19 cellular contexts compared by ENCODE assay signal in genomic region chr11:44740967-44741366, GRCh38. TPM values are rescaled to one million over a fixed set of nuclear protein-coding genes. Genes with fewer than 3 reads are reported as not detected.
DNase-seq lines count a peak whose midpoint lies in the region; ATAC-seq and TF ChIP-seq lines count a peak whose summit lies in the region.
"Had no signal": no experiment of that assay in that cellular context is flagged by ENCODE, and none has a peak within 500 bp of the region (broad histone marks: within the 10 kb centered on the region; RNA-seq: fewer than 3 reads in every experiment).

No MANE protein-coding gene starts in this region.

- intact Hi-C loops in cardiac septum (cut with DNase I) (no loop called here), ascending aorta (cut with DNase I) (no loop called here)

- TF ChIP-seq CTCF in GM23338 (conservative IDR thresholded peaks at IDR 0.05; ENCODE audit: low read depth in 2 of 2) (no peak), brain (conservative IDR thresholded peaks at IDR 0.05) (no peak), ascending aorta (IDR thresholded peaks at IDR 0.05) (no peak)

- H3K4me2 ChIP-seq in GM23338: peak overlapping the region; percentile 45
- H3K4me2 ChIP-seq: A549 had no signal

- ATAC-seq in GM23338: peak; percentile 24; the same call in 2 of the 3 replicates
- ATAC-seq: A549 had no signal

- peak overlapping the region; percentile 43; the same call in 1 of the 3 replicates for H3K4me3 Mint-ChIP-seq in GM23338
- H3K4me3 Mint-ChIP-seq in brain: peak overlapping the region in 1 of 5 experiments; percentile 51
- H3K4me3 Mint-ChIP-seq: CD14-positive monocyte had no signal

- no peaks in the 10 kb centered on the region for H4K20me1 ChIP-seq in GM23338 (replicated peaks; ENCODE audit: insufficient read depth)

- H3K9me3 Mint-ChIP-seq in GM23338: no peaks in the 10 kb centered on the region; the same call in 1 of the 3 replicates
- H3K9me3 Mint-ChIP-seq in brain: no peaks in the 10 kb centered on the region
- H3K9me3 Mint-ChIP-seq: CD14-positive monocyte had no signal

- no peaks in the 10 kb centered on the region for H3F3A ChIP-seq in GM23338 (replicated peaks; ENCODE audit: low read depth)

- H3K9ac ChIP-seq in iPS-20b (ENCODE audit: low read depth, low read length): no peak overlapping the region
- H3K9ac ChIP-seq: GM23248 had no signal

- no peaks in the 10 kb centered on the region; the same call in 1 of the 2 replicates for H3K79me2 ChIP-seq in GM23338 (replicated peaks; ENCODE audit: insufficient read depth)

- peaks cover 67% of the 10 kb centered on the region for H3K4me1 ChIP-seq in GM23338 (ENCODE audit: insufficient read depth)
- H3K4me1 ChIP-seq in iPS-20b (ENCODE audit: insufficient read depth, low read length): peaks cover 29% of the 10 kb centered on the region; the same call in 1 of the 2 replicates
- no peaks in the 10 kb centered on the region for H3K4me1 ChIP-seq in ascending aorta
- H3K4me1 ChIP-seq: A549, SJCRH30 had no signal

- DNase-seq in GM23338 (ENCODE audit: low spot score) (peak; percentile 60), cardiac septum (ENCODE audit: low spot score) (peak; percentile 67), NCI-H128 (lab: John Stamatoyannopoulos, UW; ENCODE audit: unreplicated experiment) (no peak), AG20443 (ENCODE audit: low spot score) (no peak), cerebellar cortex (ENCODE audit: low spot score) (no peak), ascending aorta (ENCODE audit: low spot score in 2 of 2) (no peak)
- DNase-seq: COR-L47, GF-D8, GM23248, NCI-H1105 treated with DMSO at 0.1 percent for 48 hours, NCI-H187, NCI-H446, OCI-M1, SJCRH30 had no signal

- no peaks in the 10 kb centered on the region for H3K9me3 ChIP-seq in iPS-20b (ENCODE audit: insufficient read depth, low read depth, low read length)
- no peaks in the 10 kb centered on the region for H3K9me3 ChIP-seq in ascending aorta
- H3K9me3 ChIP-seq: A549, SJCRH30 had no signal

- no peak overlapping the region for H2AFZ ChIP-seq in GM23338
- H2AFZ ChIP-seq: GM23248 had no signal

- H3K27ac Mint-ChIP-seq in GM23338 (no peak overlapping the region; the same call in 1 of the 2 replicates), brain (peak overlapping the region; percentile 44 to 76 (median 71))

- H3K27me3 Mint-ChIP-seq in GM23338 (ENCODE audit: insufficient read depth, low read depth, poor library complexity) (peaks cover 15% of the 10 kb centered on the region), brain (no peaks in the 10 kb centered on the region)

- H3K27ac ChIP-seq in GM23338 (ENCODE audit: low read depth) (peak overlapping the region; percentile 48; the same call in 1 of the 2 replicates), iPS-20b (ENCODE audit: low read length) (no peak overlapping the region), ascending aorta (no peak overlapping the region)
- H3K27ac ChIP-seq: A549, GM23248, SJCRH30 had no signal

- H3K9me2 ChIP-seq in GM23338 (ENCODE audit: insufficient read depth): no peaks in the 10 kb centered on the region

- H3K36me3 ChIP-seq in GM23338 (ENCODE audit: insufficient read depth) (peaks cover 7% of the 10 kb centered on the region; the same call in 1 of the 2 replicates), iPS-20b (ENCODE audit: insufficient read depth, low read depth, low read length) (no peaks in the 10 kb centered on the region; the same call in 1 of the 2 replicates), ascending aorta (no peaks in the 10 kb centered on the region)

- H3K4me1 Mint-ChIP-seq in GM23338 (peaks cover 79% of the 10 kb centered on the region), brain (peaks cover 91% of the 10 kb centered on the region)

- H3K27me3 ChIP-seq in GM23338 (ENCODE audit: insufficient read depth): peaks cover 15% of the 10 kb centered on the region; the same call in 1 of the 2 replicates
- no peaks in the 10 kb centered on the region; the same call in 1 of the 2 replicates for H3K27me3 ChIP-seq in iPS-20b (ENCODE audit: insufficient read depth, low read length)
- no peaks in the 10 kb centered on the region for H3K27me3 ChIP-seq in ascending aorta
- H3K27me3 ChIP-seq: SJCRH30 had no signal

- H3K4me3 ChIP-seq in GM23338 (peak overlapping the region; percentile 20), iPS-20b (ENCODE audit: low read length) (peak overlapping the region; percentile 34; the same call in 1 of the 2 replicates), ascending aorta (no peak overlapping the region)
- H3K4me3 ChIP-seq: A549, GM23248, SJCRH30 had no signal

- peaks cover 4% of the 10 kb centered on the region for H3K36me3 Mint-ChIP-seq in GM23338 (ENCODE audit: low read depth)
- peaks cover 25% of the 10 kb centered on the region for H3K36me3 Mint-ChIP-seq in brain
- H3K36me3 Mint-ChIP-seq: CD14-positive monocyte had no signal

TF ChIP-seq in GM23338, 12 proteins besides CTCF, POLR2A, EP300 and RAD21 (continues in another document):
- no peak for TF ChIP-seq STAT1 (IDR thresholded peaks at IDR 0.05; ENCODE audit: unreplicated experiment)
- no peak for TF ChIP-seq EZH2 (IDR thresholded peaks at IDR 0.05; ENCODE audit: low read depth, unreplicated experiment)
- no peak for TF ChIP-seq ZNF462 (CRISPR knock-in tag; IDR thresholded peaks at IDR 0.05)
- no peak for TF ChIP-seq JUNB (IDR thresholded peaks at IDR 0.05; ENCODE audit: unreplicated experiment)
- no peak for TF ChIP-seq ETS1 (IDR thresholded peaks at IDR 0.05)
- peak; percentile 59; the same call in 1 of the 2 replicates for TF ChIP-seq NANOG (IDR thresholded peaks at IDR 0.05; ENCODE audit: borderline replicate concordance)

RNA-seq across cellular contexts. Expression of gene TSPAN18, which starts 14.2 kb away (rescaled TPM):
- total RNA-seq in GM23338 (2014; rRNA removed; shearing (Covaris generic)): 10.6 and 12.0 TPM in 2 replicates
- 5.8 and 6.0 TPM in 2 replicates for polyA plus RNA-seq in GM23338 (2016; fragmentation: Nextera tagmentation; extraction: Ambion mirVana)
- polyA plus RNA-seq in brain (ENCODE audit: insufficient read depth, low read depth, low replicate concordance): 3.3 TPM
- total RNA-seq in cardiac septum: 153 TPM
- 21.3 TPM for total RNA-seq in ascending aorta
- total RNA-seq: LHCN-M2 had no signal
- polyA plus RNA-seq: CD14-positive monocyte had no signal

Comparison
In these comparisons a context has a peak if more than half of its experiments do, and no peak if none do; other contexts are left out.
1. DNase-seq: peak in GM23338 (single experiment) and cardiac septum (single experiment); none in NCI-H128 (single experiment), AG20443 (single experiment), cerebellar cortex (single experiment) and ascending aorta (0 of 2).
2. H3K4me3 ChIP-seq: peak in GM23338 (single experiment) and iPS-20b (single experiment); none in ascending aorta (0 of 2).